ENCODE assay signal across 1 cellular context in the genomic region with DNA sequence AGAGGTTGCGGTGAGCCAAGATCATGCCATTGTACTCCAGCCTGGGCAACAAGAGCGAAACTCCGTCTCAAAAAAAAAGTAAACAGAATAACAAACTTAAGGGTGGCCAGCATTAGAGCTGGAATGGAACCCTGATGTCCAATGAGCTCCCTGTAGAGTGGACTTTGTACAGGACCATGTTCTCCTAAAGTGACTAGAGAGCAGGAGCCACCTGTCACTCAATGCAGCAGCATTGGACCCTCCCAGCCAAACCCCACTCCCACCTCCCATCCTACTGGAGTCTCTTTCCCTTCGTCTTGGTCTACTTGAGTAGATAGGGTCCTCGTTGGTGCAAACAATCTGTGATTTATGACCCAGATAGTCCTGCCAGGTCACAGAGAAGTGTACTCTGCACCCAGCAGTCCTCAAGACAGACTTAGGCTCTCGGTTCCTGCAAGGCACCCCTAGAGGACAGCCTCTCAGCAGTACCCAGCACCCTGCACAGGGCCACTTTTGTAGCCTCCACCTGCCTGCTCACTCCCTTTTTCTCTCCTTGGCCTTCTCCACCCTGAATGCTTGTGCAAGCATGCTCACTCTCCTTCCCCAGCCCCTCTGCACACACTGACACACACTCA.
TF ChIP-seq lines count a peak whose summit lies in the region.

No MANE protein-coding gene starts in this region.

TF ChIP-seq in H1, 55 proteins besides CTCF, POLR2A, EP300 and RAD21:
- no peak for TF ChIP-seq KDM1A (IDR thresholded peaks at IDR 0.05; ENCODE audit: borderline replicate concordance, low read length)
- TF ChIP-seq RXRA (IDR thresholded peaks at IDR 0.05; ENCODE audit: insufficient read depth, low read depth, low read length): no peak
- no peak for TF ChIP-seq RFX5 (IDR thresholded peaks at IDR 0.05; ENCODE audit: borderline replicate concordance, low read depth, low read length)
- no peak for TF ChIP-seq TCF12 (IDR thresholded peaks at IDR 0.05; ENCODE audit: low read depth, low read length)
- TF ChIP-seq CHD2 (IDR thresholded peaks at IDR 0.05; ENCODE audit: low read length): no peak
- no peak for TF ChIP-seq HDAC2 (IDR thresholded peaks at IDR 0.05; ENCODE audit: borderline replicate concordance in 1 of 2, low read depth in 2 of 2, low read length in 2 of 2)
- TF ChIP-seq CEBPB (IDR thresholded peaks at IDR 0.05; ENCODE audit: low read depth, low read length): no peak
- TF ChIP-seq RBBP5 (IDR thresholded peaks at IDR 0.05; ENCODE audit: borderline replicate concordance, low read depth, low read length): no peak
- no peak for TF ChIP-seq TAF1 (IDR thresholded peaks at IDR 0.05; ENCODE audit: low read depth, low read length)
- TF ChIP-seq GABPA (IDR thresholded peaks at IDR 0.05; ENCODE audit: borderline replicate concordance, insufficient read depth, low read length): no peak
- no peak for TF ChIP-seq TEAD4 (IDR thresholded peaks at IDR 0.05; ENCODE audit: low read depth, low read length)
- TF ChIP-seq BACH1 (IDR thresholded peaks at IDR 0.05; ENCODE audit: low read length): no peak
- no peak for TF ChIP-seq EZH2 (IDR thresholded peaks at IDR 0.05; ENCODE audit: low read depth, low read length, severe bottlenecking)
- no peak for TF ChIP-seq CREB1 (IDR thresholded peaks at IDR 0.05)
- TF ChIP-seq JUND (IDR thresholded peaks at IDR 0.05; ENCODE audit: low read length): no peak
- no peak for TF ChIP-seq SRF (IDR thresholded peaks at IDR 0.05; ENCODE audit: low read depth, low read length)
- TF ChIP-seq, protein P1, sequence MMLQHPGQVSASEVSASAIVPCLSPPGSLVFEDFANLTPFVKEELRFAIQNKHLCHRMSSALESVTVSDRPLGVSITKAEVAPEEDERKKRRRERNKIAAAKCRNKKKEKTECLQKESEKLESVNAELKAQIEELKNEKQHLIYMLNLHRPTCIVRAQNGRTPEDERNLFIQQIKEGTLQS (IDR thresholded peaks at IDR 0.05; ENCODE audit: insufficient read depth, low read depth, low read length): no peak
- TF ChIP-seq SIRT6 (IDR thresholded peaks at IDR 0.05; ENCODE audit: low read length): no peak
TF ChIP-seq in H1: peak in this region for 0.
